ENCODE assay signal across 8 cellular contexts in the genomic region with DNA sequence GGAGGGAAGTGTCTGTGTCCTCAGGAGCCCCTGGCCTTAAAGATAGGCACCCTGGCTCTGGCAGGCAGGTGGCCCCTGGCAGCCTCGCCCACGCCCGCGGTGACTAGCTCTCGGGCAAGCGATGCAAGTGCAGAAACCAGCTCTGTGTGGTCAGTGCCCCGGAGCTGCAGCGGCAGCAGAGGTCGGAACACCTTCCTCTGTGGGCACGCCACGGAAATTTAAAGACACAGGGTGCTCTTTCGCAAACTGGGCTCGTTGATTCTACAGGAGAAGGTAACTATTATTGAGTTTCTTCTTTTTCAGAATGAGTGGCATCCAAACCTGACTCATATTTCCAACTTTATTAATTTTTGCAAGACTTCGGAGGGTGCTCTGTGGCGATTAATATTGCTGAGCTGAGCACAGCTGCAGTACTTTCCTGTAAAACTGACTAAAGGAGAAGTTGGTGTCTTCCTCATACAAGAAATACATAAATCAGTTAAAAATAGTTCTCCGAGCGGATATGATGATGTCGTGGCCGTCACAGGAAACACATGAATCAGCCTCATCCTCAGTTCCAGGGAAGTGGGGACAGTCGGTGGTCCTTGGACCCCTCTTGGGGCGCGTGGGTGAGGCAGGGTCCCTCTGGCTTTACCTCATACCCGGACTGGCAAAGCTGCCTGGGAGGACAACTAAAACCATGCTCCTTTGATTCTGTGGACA.
A peak's percentile ranks its signal among the peaks of the same experiment; 100 is the strongest.
DNase-seq lines count a peak whose midpoint lies in the region; ATAC-seq and TF ChIP-seq lines count a peak whose summit lies in the region.

No MANE protein-coding gene starts in this region.

- DNase-seq in GM23248 (peak; percentile 91), WTC11 (ENCODE audit: low spot score) (peak; percentile 2), NCI-H1092 treated with DMSO at 0.1 percent for 48 hours (lab: John Stamatoyannopoulos, UW) (no peak), MCF 10A (ENCODE audit: unreplicated experiment) (no peak)

- ATAC-seq in WTC11: no peak
- ATAC-seq in HG02759 (IDR thresholded peaks at IDR 0.05; ENCODE audit: unreplicated experiment): no peak
- no peak for ATAC-seq in GM21576 (IDR thresholded peaks at IDR 0.05; ENCODE audit: unreplicated experiment)

- H3K4me3 ChIP-seq in GM23248 (peak overlapping the region; percentile 57), esophagus (ENCODE audit: low read depth in 1 of 2, low read length in 2 of 2) (peak overlapping the region in 1 of 2 donors; percentile 8), skeletal muscle tissue (ENCODE audit: low read length in 3 of 3) (peak overlapping the region; percentile 6 to 27 (median 7))

- H3F3A ChIP-seq in GM23248 (ENCODE audit: insufficient read depth): peaks cover 62% of the 10 kb centered on the region

- H3K4me3 Mint-ChIP-seq in WTC11 (no peak overlapping the region), MCF 10A (ENCODE audit: unreplicated experiment) (no peak overlapping the region)

- peaks cover 85% of the 10 kb centered on the region for H3K4me1 ChIP-seq in GM23248 (ENCODE audit: insufficient read depth)
- H3K4me1 ChIP-seq in esophagus (ENCODE audit: control insufficient read depth in 2 of 2, insufficient read depth in 2 of 2, low read length in 1 of 2): peaks cover 5 to 19% of the 10 kb centered on the region in 2 donors
- peaks cover 57 to 83% (median 70%) of the 10 kb centered on the region in 3 donors for H3K4me1 ChIP-seq in skeletal muscle tissue (ENCODE audit: control insufficient read depth in 3 of 3, insufficient read depth in 3 of 3, low read length in 3 of 3)

- BruUV-seq in MCF 10A (replicated peaks; lab: Mats Ljungman, UMichigan): no TSS peak

- no peaks in the 10 kb centered on the region for H3K9me2 ChIP-seq in GM23248 (ENCODE audit: insufficient read depth)

- H3K9ac ChIP-seq in GM23248 (peak overlapping the region; percentile 93), skeletal muscle tissue (ENCODE audit: low read depth in 1 of 3, low read length in 3 of 3) (peak overlapping the region; percentile 3 to 57 (median 54))

- H3K27ac Mint-ChIP-seq in WTC11 (no peak overlapping the region), MCF 10A (ENCODE audit: low read depth, unreplicated experiment) (no peak overlapping the region)

- intact Hi-C loops in MCF 10A (cut with micrococcal nuclease): no loop called here

- H3K27me3 Mint-ChIP-seq in WTC11 (ENCODE audit: low read depth) (no peaks in the 10 kb centered on the region; the same call in none of the 2 replicates), MCF 10A (ENCODE audit: insufficient read depth, unreplicated experiment) (no peaks in the 10 kb centered on the region)

- H3K27me3 ChIP-seq in GM23248 (replicated peaks; ENCODE audit: insufficient read depth) (no peaks in the 10 kb centered on the region), esophagus (ENCODE audit: control insufficient read depth in 1 of 2, insufficient read depth in 2 of 2, low read length in 2 of 2) (no peaks in the 10 kb centered on the region), skeletal muscle tissue (ENCODE audit: control insufficient read depth in 3 of 3, insufficient read depth in 3 of 3, low read length in 3 of 3) (peaks cover 0 to 9% (median 0%) of the 10 kb centered on the region in 3 donors)

- H3K4me1 Mint-ChIP-seq in WTC11: no peaks in the 10 kb centered on the region
- peaks cover 11% of the 10 kb centered on the region for H3K4me1 Mint-ChIP-seq in MCF 10A (ENCODE audit: insufficient read depth, unreplicated experiment)

- H2AFZ ChIP-seq in GM23248: no peak overlapping the region

- in situ Hi-C loops in GM23248 (cut with MboI): no loop called here

- no peaks in the 10 kb centered on the region; the same call in none of the 2 replicates for H3K79me2 ChIP-seq in GM23248 (ENCODE audit: insufficient read depth)

- peak overlapping the region; percentile 59 for H3K4me2 ChIP-seq in GM23248 (ENCODE audit: unreplicated experiment)

- H3K36me3 Mint-ChIP-seq in WTC11 (peaks cover 29% of the 10 kb centered on the region), MCF 10A (ENCODE audit: insufficient read depth, unreplicated experiment) (no peaks in the 10 kb centered on the region)

- 2 to 3% methylated on average over 23 of the region's 23 CpGs for WGBS in GM23248 (ENCODE audit: low coverage in 1 of 2, low lambda C conversion rate in 2 of 2, missing lambda C conversion rate in 2 of 2), 2 experiments
- WGBS in esophagus, 2 donors: 57 to 59% methylated on average over 23 of the region's 23 CpGs

- CTCF ChIA-PET in WTC11 (lab: Charles Lee) (no interaction called here), MCF 10A (lab: Yijun Ruan, JAX) (no interaction called here)

- TF ChIP-seq CTCF in WTC11 (IDR thresholded peaks at IDR 0.05) (no peak), MCF 10A (IDR thresholded peaks at IDR 0.05; ENCODE audit: unreplicated experiment) (no peak)

- no peaks in the 10 kb centered on the region for H3K9me3 ChIP-seq in GM23248 (ENCODE audit: low read depth)
- H3K9me3 ChIP-seq in esophagus (ENCODE audit: control insufficient read depth in 2 of 2, insufficient read depth in 1 of 2, low read depth in 1 of 2, low read length in 1 of 2): no peaks in the 10 kb centered on the region
- no peaks in the 10 kb centered on the region for H3K9me3 ChIP-seq in skeletal muscle tissue (ENCODE audit: control insufficient read depth in 3 of 3, low read length in 3 of 3)

- H3K9me3 Mint-ChIP-seq in WTC11: peaks cover 51% of the 10 kb centered on the region
- no peaks in the 10 kb centered on the region for H3K9me3 Mint-ChIP-seq in MCF 10A (ENCODE audit: unreplicated experiment)

- POLR2A ChIA-PET in WTC11 (lab: Charles Lee) (no interaction called here), MCF 10A (lab: Yijun Ruan, JAX) (no interaction called here)

- H4K20me1 ChIP-seq in GM23248 (ENCODE audit: insufficient read depth): no peaks in the 10 kb centered on the region

- H3K27ac ChIP-seq in GM23248 (peak overlapping the region; percentile 100), esophagus (ENCODE audit: low read depth in 2 of 2, low read length in 1 of 2) (peak overlapping the region; percentile 63 to 86), skeletal muscle tissue (ENCODE audit: low read depth, low read length) (peak overlapping the region; percentile 85)

- H3K36me3 ChIP-seq in GM23248 (ENCODE audit: low read depth) (no peaks in the 10 kb centered on the region), esophagus (ENCODE audit: control insufficient read depth in 2 of 2, insufficient read depth in 2 of 2, low read length in 1 of 2) (no peaks in the 10 kb centered on the region), skeletal muscle tissue (ENCODE audit: control insufficient read depth in 3 of 3, insufficient read depth in 3 of 3, low read length in 3 of 3) (no peaks in the 10 kb centered on the region)

TF ChIP-seq in WTC11, 78 proteins besides CTCF, POLR2A, EP300 and RAD21:
- TF ChIP-seq FOXK1 (CRISPR knock-in tag; IDR thresholded peaks at IDR 0.05): no peak
- TF ChIP-seq, protein P1, sequence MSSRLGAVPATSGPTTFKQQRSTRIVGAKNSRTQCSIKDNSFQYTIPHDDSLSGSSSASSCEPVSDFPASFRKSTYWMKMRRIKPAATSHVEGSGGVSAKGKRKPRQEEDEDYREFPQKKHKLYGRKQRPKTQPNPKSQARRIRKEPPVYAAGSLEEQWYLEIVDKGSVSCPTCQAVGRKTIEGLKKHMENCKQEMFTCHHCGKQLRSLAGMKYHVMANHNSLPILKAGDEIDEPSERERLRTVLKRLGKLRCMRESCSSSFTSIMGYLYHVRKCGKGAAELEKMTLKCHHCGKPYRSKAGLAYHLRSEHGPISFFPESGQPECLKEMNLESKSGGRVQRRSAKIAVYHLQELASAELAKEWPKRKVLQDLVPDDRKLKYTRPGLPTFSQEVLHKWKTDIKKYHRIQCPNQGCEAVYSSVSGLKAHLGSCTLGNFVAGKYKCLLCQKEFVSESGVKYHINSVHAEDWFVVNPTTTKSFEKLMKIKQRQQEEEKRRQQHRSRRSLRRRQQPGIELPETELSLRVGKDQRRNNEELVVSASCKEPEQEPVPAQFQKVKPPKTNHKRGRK (CRISPR knock-in tag; IDR thresholded peaks at IDR 0.05; ENCODE audit: borderline replicate concordance): no peak
- no peak for TF ChIP-seq OVOL2 (CRISPR knock-in tag; IDR thresholded peaks at IDR 0.05; ENCODE audit: borderline replicate concordance)

Comparison
In these comparisons a context has a peak if more than half of its experiments do, and no peak if none do; other contexts are left out.
1. DNase-seq: peak in GM23248 (single experiment) and WTC11 (single experiment); none in NCI-H1092 treated with DMSO at 0.1 percent for 48 hours (single experiment) and MCF 10A (single experiment).
2. Peak in every context shown above with its lines, with median percentiles within 50 percentile points of each other: H3K27ac ChIP-seq.